Comparison of ENCODE assay signal across 1 cellular context in genomic region chr1:113993072-113993471, GRCh38.
TF ChIP-seq lines count a peak whose summit lies in the region.

No MANE protein-coding gene starts in this region.

TF ChIP-seq in GM23338, 12 proteins besides CTCF, POLR2A, EP300 and RAD21 (continued from another document):
- TF ChIP-seq, protein P1, sequence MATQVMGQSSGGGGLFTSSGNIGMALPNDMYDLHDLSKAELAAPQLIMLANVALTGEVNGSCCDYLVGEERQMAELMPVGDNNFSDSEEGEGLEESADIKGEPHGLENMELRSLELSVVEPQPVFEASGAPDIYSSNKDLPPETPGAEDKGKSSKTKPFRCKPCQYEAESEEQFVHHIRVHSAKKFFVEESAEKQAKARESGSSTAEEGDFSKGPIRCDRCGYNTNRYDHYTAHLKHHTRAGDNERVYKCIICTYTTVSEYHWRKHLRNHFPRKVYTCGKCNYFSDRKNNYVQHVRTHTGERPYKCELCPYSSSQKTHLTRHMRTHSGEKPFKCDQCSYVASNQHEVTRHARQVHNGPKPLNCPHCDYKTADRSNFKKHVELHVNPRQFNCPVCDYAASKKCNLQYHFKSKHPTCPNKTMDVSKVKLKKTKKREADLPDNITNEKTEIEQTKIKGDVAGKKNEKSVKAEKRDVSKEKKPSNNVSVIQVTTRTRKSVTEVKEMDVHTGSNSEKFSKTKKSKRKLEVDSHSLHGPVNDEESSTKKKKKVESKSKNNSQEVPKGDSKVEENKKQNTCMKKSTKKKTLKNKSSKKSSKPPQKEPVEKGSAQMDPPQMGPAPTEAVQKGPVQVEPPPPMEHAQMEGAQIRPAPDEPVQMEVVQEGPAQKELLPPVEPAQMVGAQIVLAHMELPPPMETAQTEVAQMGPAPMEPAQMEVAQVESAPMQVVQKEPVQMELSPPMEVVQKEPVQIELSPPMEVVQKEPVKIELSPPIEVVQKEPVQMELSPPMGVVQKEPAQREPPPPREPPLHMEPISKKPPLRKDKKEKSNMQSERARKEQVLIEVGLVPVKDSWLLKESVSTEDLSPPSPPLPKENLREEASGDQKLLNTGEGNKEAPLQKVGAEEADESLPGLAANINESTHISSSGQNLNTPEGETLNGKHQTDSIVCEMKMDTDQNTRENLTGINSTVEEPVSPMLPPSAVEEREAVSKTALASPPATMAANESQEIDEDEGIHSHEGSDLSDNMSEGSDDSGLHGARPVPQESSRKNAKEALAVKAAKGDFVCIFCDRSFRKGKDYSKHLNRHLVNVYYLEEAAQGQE (IDR thresholded peaks at IDR 0.05; ENCODE audit: unreplicated experiment): no peak
- TF ChIP-seq STAT1 (IDR thresholded peaks at IDR 0.05; ENCODE audit: unreplicated experiment): no peak
